8 cellular contexts compared by ENCODE assay signal in genomic region chr6:75244063-75244575, GRCh38. TPM values are rescaled to one million over a fixed set of nuclear protein-coding genes. Genes with fewer than 3 reads are reported as not detected.
A peak's percentile ranks its signal among the peaks of the same experiment; 100 is the strongest.
DNase-seq lines count a peak whose midpoint lies in the region; ATAC-seq and TF ChIP-seq lines count a peak whose summit lies in the region.

No MANE protein-coding gene starts in this region.

- peaks cover 2% of the 10 kb centered on the region for H3K27me3 Mint-ChIP-seq in glutamatergic neuron (ENCODE audit: unreplicated experiment)

- H3K4me1 Mint-ChIP-seq in glutamatergic neuron (ENCODE audit: low read depth, unreplicated experiment), result peaks cover 3% of the 10 kb centered on the region

- H3K4me3 Mint-ChIP-seq in glutamatergic neuron (ENCODE audit: unreplicated experiment), result peak overlapping the region; percentile 99

- intact Hi-C loops in sciatic nerve (cut with DNase I), result no loop called here

- peak; percentile 6 for ATAC-seq in HG02943 (IDR thresholded peaks at IDR 0.05; ENCODE audit: low read depth, unreplicated experiment)
- ATAC-seq in sciatic nerve, result peak; percentile 6

- peak overlapping the region; percentile 92 for H3K27ac Mint-ChIP-seq in glutamatergic neuron (ENCODE audit: unreplicated experiment)

- DNase-seq in DMS79 (lab: John Stamatoyannopoulos, UW) (peak; percentile 35), DMS79 treated with DMSO at 0.1 percent for 48 hours (lab: John Stamatoyannopoulos, UW) (no peak), glutamatergic neuron (no peak), sciatic nerve (ENCODE audit: low spot score) (no peak), NCI-H2029 treated with DMSO at 0.1 percent for 48 hours (lab: John Stamatoyannopoulos, UW) (no peak), middle frontal gyrus (ENCODE audit: extremely low spot score, low spot score) (no peak)

- H3K9me3 Mint-ChIP-seq in glutamatergic neuron (ENCODE audit: unreplicated experiment), result peaks cover 2% of the 10 kb centered on the region

- H3K27ac ChIP-seq in VCaP, result peak overlapping the region; percentile 89

- H3K36me3 Mint-ChIP-seq in glutamatergic neuron (ENCODE audit: unreplicated experiment), result no peaks in the 10 kb centered on the region

- TF ChIP-seq CTCF in VCaP (conservative IDR thresholded peaks at IDR 0.05) (no peak), glutamatergic neuron (IDR thresholded peaks at IDR 0.05; ENCODE audit: partially characterized antibody, unreplicated experiment) (no peak)

RNA-seq across cellular contexts. Expression of gene COX7A2, which starts 0.5 kb away (rescaled TPM):
- total RNA-seq in glutamatergic neuron (ENCODE audit: unreplicated experiment) (527 TPM), sciatic nerve (223 TPM)

RNA-seq across cellular contexts. Expression of gene COL12A1, which starts 38.3 kb away (rescaled TPM):
- 2.4 TPM for total RNA-seq in glutamatergic neuron (ENCODE audit: unreplicated experiment)
- 275 TPM for total RNA-seq in sciatic nerve

RNA-seq across cellular contexts. Expression of gene TMEM30A, which starts 40.5 kb away (rescaled TPM):
- total RNA-seq in glutamatergic neuron (ENCODE audit: unreplicated experiment) (88.3 TPM), sciatic nerve (104 TPM)

Comparison
In these comparisons a context has a peak if more than half of its experiments do, and no peak if none do; other contexts are left out.
1. RNA of gene COL12A1, which starts 38.3 kb away (total RNA-seq): 275 TPM in sciatic nerve (single experiment); 2.4 TPM in glutamatergic neuron (single experiment); every median in the first group is over 10 times any median in the second.